1 cellular context compared by ENCODE assay signal in the genomic region with DNA sequence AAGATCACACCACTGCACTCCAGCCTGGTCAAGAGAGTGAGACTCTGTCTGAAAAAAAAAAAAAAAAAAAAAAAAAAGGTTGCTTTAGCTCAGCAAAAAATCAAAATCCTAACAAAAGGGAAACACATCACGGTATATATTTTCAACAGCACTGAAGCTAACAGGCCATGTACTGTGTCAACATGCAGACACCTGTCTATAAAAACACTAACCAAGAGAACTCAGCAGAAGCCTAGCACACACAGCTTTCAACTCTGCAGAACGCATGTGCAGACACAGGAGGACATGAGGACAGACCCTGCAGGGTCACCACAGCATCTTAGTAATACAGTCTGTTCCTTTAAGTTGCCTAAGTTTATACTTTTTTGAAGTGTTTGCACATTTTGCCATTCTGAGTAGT.
TF ChIP-seq lines count a peak whose summit lies in the region.

No MANE protein-coding gene starts in this region.

TF ChIP-seq in H1, 55 proteins besides CTCF, POLR2A, EP300 and RAD21:
- TF ChIP-seq CBX8 (IDR thresholded peaks at IDR 0.05; ENCODE audit: borderline replicate concordance, low read depth, low read length) (no peak), CTBP2 (IDR thresholded peaks at IDR 0.05; ENCODE audit: borderline replicate concordance, insufficient read depth, insufficient read length, low read length) (no peak), SIX5 (IDR thresholded peaks at IDR 0.05; ENCODE audit: low read depth, low read length) (no peak), TBP (IDR thresholded peaks at IDR 0.05; ENCODE audit: low read depth, low read length) (no peak), JUN (IDR thresholded peaks at IDR 0.05; ENCODE audit: low read depth, low read length) (no peak), POLR2AphosphoS5 (IDR thresholded peaks at IDR 0.05; ENCODE audit: low read depth, low read length) (no peak), FOSL1 (IDR thresholded peaks at IDR 0.05; ENCODE audit: insufficient read depth, low read depth, low read length) (no peak), SP2 (IDR thresholded peaks at IDR 0.05; ENCODE audit: low read length) (no peak), TAF7 (optimal IDR thresholded peaks at IDR 0.05; ENCODE audit: borderline replicate concordance, low read depth, low read length) (no peak), CHD2 (IDR thresholded peaks at IDR 0.05; ENCODE audit: low read length) (no peak), SRF (IDR thresholded peaks at IDR 0.05; ENCODE audit: low read depth, low read length) (no peak), POU5F1 (IDR thresholded peaks at IDR 0.05; ENCODE audit: low read depth, low read length) (no peak), ASH2L (IDR thresholded peaks at IDR 0.05; ENCODE audit: low read length) (no peak), KDM4A (IDR thresholded peaks at IDR 0.05; ENCODE audit: low read depth, low read length, severe bottlenecking) (no peak)
- TF ChIP-seq, protein P1, sequence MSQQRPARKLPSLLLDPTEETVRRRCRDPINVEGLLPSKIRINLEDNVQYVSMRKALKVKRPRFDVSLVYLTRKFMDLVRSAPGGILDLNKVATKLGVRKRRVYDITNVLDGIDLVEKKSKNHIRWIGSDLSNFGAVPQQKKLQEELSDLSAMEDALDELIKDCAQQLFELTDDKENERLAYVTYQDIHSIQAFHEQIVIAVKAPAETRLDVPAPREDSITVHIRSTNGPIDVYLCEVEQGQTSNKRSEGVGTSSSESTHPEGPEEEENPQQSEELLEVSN (IDR thresholded peaks at IDR 0.05), result no peak
- TF ChIP-seq, protein P2, sequence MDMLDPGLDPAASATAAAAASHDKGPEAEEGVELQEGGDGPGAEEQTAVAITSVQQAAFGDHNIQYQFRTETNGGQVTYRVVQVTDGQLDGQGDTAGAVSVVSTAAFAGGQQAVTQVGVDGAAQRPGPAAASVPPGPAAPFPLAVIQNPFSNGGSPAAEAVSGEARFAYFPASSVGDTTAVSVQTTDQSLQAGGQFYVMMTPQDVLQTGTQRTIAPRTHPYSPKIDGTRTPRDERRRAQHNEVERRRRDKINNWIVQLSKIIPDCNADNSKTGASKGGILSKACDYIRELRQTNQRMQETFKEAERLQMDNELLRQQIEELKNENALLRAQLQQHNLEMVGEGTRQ (IDR thresholded peaks at IDR 0.05; ENCODE audit: low read length), result no peak
- TF ChIP-seq, protein P3, sequence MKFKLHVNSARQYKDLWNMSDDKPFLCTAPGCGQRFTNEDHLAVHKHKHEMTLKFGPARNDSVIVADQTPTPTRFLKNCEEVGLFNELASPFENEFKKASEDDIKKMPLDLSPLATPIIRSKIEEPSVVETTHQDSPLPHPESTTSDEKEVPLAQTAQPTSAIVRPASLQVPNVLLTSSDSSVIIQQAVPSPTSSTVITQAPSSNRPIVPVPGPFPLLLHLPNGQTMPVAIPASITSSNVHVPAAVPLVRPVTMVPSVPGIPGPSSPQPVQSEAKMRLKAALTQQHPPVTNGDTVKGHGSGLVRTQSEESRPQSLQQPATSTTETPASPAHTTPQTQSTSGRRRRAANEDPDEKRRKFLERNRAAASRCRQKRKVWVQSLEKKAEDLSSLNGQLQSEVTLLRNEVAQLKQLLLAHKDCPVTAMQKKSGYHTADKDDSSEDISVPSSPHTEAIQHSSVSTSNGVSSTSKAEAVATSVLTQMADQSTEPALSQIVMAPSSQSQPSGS (IDR thresholded peaks at IDR 0.05; ENCODE audit: low read length), result no peak
